Comparison of ENCODE assay signal across 15 cellular contexts in genomic region chr1:168236836-168237611, GRCh38. TPM values are rescaled to one million over a fixed set of nuclear protein-coding genes. Genes with fewer than 3 reads are reported as not detected.
DNase-seq lines count a peak whose midpoint lies in the region; ATAC-seq, FAIRE-seq and TF ChIP-seq lines count a peak whose summit lies in the region.
"Had no signal": no experiment of that assay in that cellular context is flagged by ENCODE, and none has a peak within 500 bp of the region (broad histone marks: within the 10 kb centered on the region; RNA-seq: fewer than 3 reads in every experiment).

No MANE protein-coding gene starts in this region.

- peaks cover 89% of the 10 kb centered on the region for H3K36me3 Mint-ChIP-seq in activated CD4-positive, alpha-beta T cell treated with anti-CD3 and anti-CD28 coated beads, Interleukin-2, amount 10 ng/mL, durations not matched to agents 24 days and 14 days (ENCODE audit: low read depth)
- peaks cover 5 to 93% (median 31%) of the 10 kb centered on the region in 3 donors for H3K36me3 Mint-ChIP-seq in naive thymus-derived CD8-positive, alpha-beta T cell

- H3K27ac ChIP-seq in RWPE2 (ENCODE audit: poor library complexity, severe bottlenecking) (no peak overlapping the region), GM12878 (ENCODE audit: control insufficient read depth, insufficient read depth) (no peak overlapping the region), vagina (no peak overlapping the region)
- H3K27ac ChIP-seq: A549, RWPE1 had no signal

- peaks cover 58% of the 10 kb centered on the region for H3K4me1 Mint-ChIP-seq in activated CD4-positive, alpha-beta T cell treated with anti-CD3 and anti-CD28 coated beads, Interleukin-2, amount 10 ng/mL, durations not matched to agents 24 days and 14 days
- H3K4me1 Mint-ChIP-seq in naive thymus-derived CD8-positive, alpha-beta T cell, result peaks cover 29 to 41% (median 37%) of the 10 kb centered on the region in 4 donors

- no peak for TF ChIP-seq EP300 in GM12878 (IDR thresholded peaks at IDR 0.05; ENCODE audit: borderline replicate concordance in 1 of 2, control insufficient read depth in 1 of 2, low read depth in 2 of 2, low read length in 2 of 2)

- no peak for FAIRE-seq in GM12878 (lab: Jason Lieb, UNC)
- FAIRE-seq: A549, TTC549, urothelium cell line had no signal

- H2AFZ ChIP-seq in GM12878 (ENCODE audit: control insufficient read depth, low read depth, low read length), result no peak overlapping the region

- no peak for ATAC-seq in RWPE2 (ENCODE audit: low read depth)
- peak; percentile 22; the same call in 1 of the 3 replicates for ATAC-seq in GM12878
- ATAC-seq in naive thymus-derived CD8-positive, alpha-beta T cell, result no peak
- no peak for ATAC-seq in mucosa of descending colon
- ATAC-seq: A549 had no signal

- POLR2A ChIA-PET in GM12878 (lab: Charles Lee), result no interaction called here
- POLR2A ChIA-PET in naive thymus-derived CD8-positive, alpha-beta T cell (lab: Charles Lee), result no interaction called here

- no peak overlapping the region for H3K4me3 ChIP-seq in RWPE2 (ENCODE audit: severe bottlenecking)
- no peak overlapping the region for H3K4me3 ChIP-seq in GM12878
- no peak overlapping the region for H3K4me3 ChIP-seq in vagina
- H3K4me3 ChIP-seq in mucosa of descending colon, result no peak overlapping the region
- H3K4me3 ChIP-seq: A549, coronary artery had no signal

- H3K27me3 ChIP-seq in RWPE2 (ENCODE audit: insufficient read depth, poor library complexity, severe bottlenecking) (no peaks in the 10 kb centered on the region), GM12878 (replicated peaks in 1 of 2; ENCODE audit: control insufficient read depth in 2 of 2, insufficient read depth in 2 of 2, low read length in 1 of 2) (no peaks in the 10 kb centered on the region), vagina (no peaks in the 10 kb centered on the region)

- SMC1A ChIA-PET in GM12878 (lab: Charles Lee; ENCODE audit: uncharacterized antibody, unreplicated experiment), result interaction anchor here (0.6 to 1.0 kb wide), 3 partner anchors 10 to 55 kb away, joined by 3 to 4 read pairs (median 3); no protein-coding TSS in a partner anchor

- BruUV-seq in GM12878 (replicated peaks; lab: Mats Ljungman, UMichigan), result TSS peak; percentile 2

- no peaks in the 10 kb centered on the region for H3K4me1 ChIP-seq in RWPE2 (ENCODE audit: insufficient read depth, poor library complexity, severe bottlenecking)
- no peaks in the 10 kb centered on the region; the same call in 1 of the 2 replicates for H3K4me1 ChIP-seq in GM12878 (ENCODE audit: control insufficient read depth, insufficient read depth, low read length)
- H3K4me1 ChIP-seq in vagina, result peaks cover 13% of the 10 kb centered on the region
- peaks cover 7% of the 10 kb centered on the region for H3K4me1 ChIP-seq in mucosa of descending colon (ENCODE audit: low read depth)

- H3K36me3 ChIP-seq in RWPE2 (ENCODE audit: low read depth), result peaks cover 61% of the 10 kb centered on the region
- peaks cover 25 to 54% of the 10 kb centered on the region in 2 experiments for H3K36me3 ChIP-seq in GM12878 (ENCODE audit: control insufficient read depth in 2 of 2, insufficient read depth in 2 of 2, low read length in 1 of 2)
- H3K36me3 ChIP-seq in vagina, result peaks cover 0 to 60% of the 10 kb centered on the region in 2 donors
- peaks cover 1% of the 10 kb centered on the region for H3K36me3 ChIP-seq in mucosa of descending colon (ENCODE audit: low read depth)

- in situ Hi-C loops in GM12878 (cut with MboI), result no loop called here

- TF ChIP-seq POLR2A in GM12878 (IDR thresholded peaks at IDR 0.05; ENCODE audit: low read depth, low read length) (no peak), vagina (IDR thresholded peaks at IDR 0.05) (no peak)

- H3K27ac Mint-ChIP-seq in activated CD4-positive, alpha-beta T cell treated with anti-CD3 and anti-CD28 coated beads, Interleukin-2, amount 10 ng/mL, durations not matched to agents 24 days and 14 days, result peak overlapping the region; percentile 92
- peak overlapping the region in 4 of 10 donors; percentile 16 to 57 (median 39) for H3K27ac Mint-ChIP-seq in naive thymus-derived CD8-positive, alpha-beta T cell

- 92% methylated on average over 7 of the region's 7 CpGs for WGBS in GM12878 (ENCODE audit: insufficient coverage, insufficient replicate concordance, low lambda C conversion rate, missing lambda C conversion rate)

- TF ChIP-seq RAD21 in GM12878 (IDR thresholded peaks at IDR 0.05; ENCODE audit: insufficient read depth, low read depth, low read length), result no peak

- H3K4me3 Mint-ChIP-seq in activated CD4-positive, alpha-beta T cell treated with anti-CD3 and anti-CD28 coated beads, Interleukin-2, amount 10 ng/mL, durations not matched to agents 24 days and 14 days, result peak overlapping the region; percentile 68
- H3K4me3 Mint-ChIP-seq in naive thymus-derived CD8-positive, alpha-beta T cell, result no peak overlapping the region

- peak; percentile 80 for DNase-seq in activated CD4-positive, alpha-beta T cell treated with anti-CD3 and anti-CD28 coated beads, Interleukin-2, amount 10 ng/mL, durations not matched to agents 24 days and 14 days
- no peak for DNase-seq in activated CD4-positive, alpha-beta T cell treated with anti-CD3 and anti-CD28 coated beads, Interleukin-2, amount 50 U/mL, for 4 hours
- no peak for DNase-seq in RWPE2 (ENCODE audit: low spot score)
- DNase-seq in GM12878 (ENCODE audit: low read depth, low spot score), result no peak
- peak; percentile 6 to 34 for DNase-seq in stimulated activated CD4-positive, alpha-beta T cell treated with anti-CD3 and anti-CD28 coated beads, Interleukin-4, amount 100 ng/mL, for 48 hours (ENCODE audit: low read depth in 2 of 2)
- no peak for DNase-seq in naive thymus-derived CD8-positive, alpha-beta T cell
- no peak for DNase-seq in vagina (ENCODE audit: extremely low spot score in 2 of 2)
- no peak for DNase-seq in mucosa of descending colon
- DNase-seq: activated gamma-delta T cell, Calu3 had no signal

- CTCF ChIA-PET in GM12878 (lab: Yijun Ruan, JAX), result no interaction called here

- intact Hi-C loops in activated CD4-positive, alpha-beta T cell treated with anti-CD3 and anti-CD28 coated beads, Interleukin-2, amount 10 ng/mL, durations not matched to agents 24 days and 14 days (cut with micrococcal nuclease), result loop anchor here (1.0 to 10.0 kb wide), 12 partner anchors 10 to 1348 kb away; partner anchors contain the start of genes DCAF6, F5, MPC2 and XCL1
- intact Hi-C loops in GM12878 (cut with micrococcal nuclease; ENCODE audit: unreplicated experiment), result loop anchor here (5.0 kb wide), 1 partner anchor 105 kb away; no protein-coding TSS in a partner anchor
- intact Hi-C loops in vagina (cut with DNase I), result no loop called here
- intact Hi-C loops in mucosa of descending colon (cut with DNase I, micrococcal nuclease), result no loop called here

- peaks cover 6% of the 10 kb centered on the region; the same call in 1 of the 2 replicates for H4K20me1 ChIP-seq in GM12878 (ENCODE audit: control insufficient read depth, insufficient read depth)

- no peaks in the 10 kb centered on the region for H3K9me3 ChIP-seq in RWPE2 (ENCODE audit: severe bottlenecking)
- H3K9me3 ChIP-seq in GM12878 (replicated peaks; ENCODE audit: control insufficient read depth, insufficient read depth, low read length), result no peaks in the 10 kb centered on the region
- no peaks in the 10 kb centered on the region for H3K9me3 ChIP-seq in vagina
- no peaks in the 10 kb centered on the region for H3K9me3 ChIP-seq in mucosa of descending colon
- H3K9me3 ChIP-seq: A549 had no signal

- RAD21 ChIA-PET in GM12878 (lab: Charles Lee; ENCODE audit: unreplicated experiment), result interaction anchor here (0.7 to 1.4 kb wide), 2 partner anchors 11 to 106 kb away, joined by 3 read pairs; partner anchors contain the start of gene SFT2D2

- H3K79me2 ChIP-seq in GM12878 (ENCODE audit: control insufficient read depth, insufficient read depth, low read length), result peaks cover 11% of the 10 kb centered on the region

- peak; percentile 31 for TF ChIP-seq CTCF in RWPE2 (IDR thresholded peaks at IDR 0.05; ENCODE audit: poor library complexity, severe bottlenecking)
- TF ChIP-seq CTCF in GM12878 (IDR thresholded peaks at IDR 0.05 in 2 of 3, conservative IDR thresholded peaks at IDR 0.05 in 1 of 3; ENCODE audit: control insufficient read depth in 2 of 3, extremely low read depth in 1 of 3, insufficient read depth in 1 of 3, low read depth in 3 of 3, low read length in 3 of 3), result no peak
- no peak for TF ChIP-seq CTCF in vagina (IDR thresholded peaks at IDR 0.05)
- no peak for TF ChIP-seq CTCF in mucosa of descending colon (IDR thresholded peaks at IDR 0.05)

- H3K9ac ChIP-seq in GM12878 (ENCODE audit: control insufficient read depth, insufficient read depth, low read length), result no peak overlapping the region

- no peak overlapping the region for H3K4me2 ChIP-seq in GM12878 (ENCODE audit: control insufficient read depth, insufficient read depth)
- H3K4me2 ChIP-seq: A549 had no signal

- H3K27me3 Mint-ChIP-seq in activated CD4-positive, alpha-beta T cell treated with anti-CD3 and anti-CD28 coated beads, Interleukin-2, amount 10 ng/mL, durations not matched to agents 24 days and 14 days, result no peaks in the 10 kb centered on the region
- H3K27me3 Mint-ChIP-seq in naive thymus-derived CD8-positive, alpha-beta T cell, result no peaks in the 10 kb centered on the region

- no peaks in the 10 kb centered on the region for H3K9me3 Mint-ChIP-seq in activated CD4-positive, alpha-beta T cell treated with anti-CD3 and anti-CD28 coated beads, Interleukin-2, amount 10 ng/mL, durations not matched to agents 24 days and 14 days
- H3K9me3 Mint-ChIP-seq in naive thymus-derived CD8-positive, alpha-beta T cell, result no peaks in the 10 kb centered on the region

RNA-seq across cellular contexts. Expression of gene SFT2D2, which starts 11.2 kb away (rescaled TPM):
- total RNA-seq in activated CD4-positive, alpha-beta T cell treated with anti-CD3 and anti-CD28 coated beads, Interleukin-2, amount 10 ng/mL, durations not matched to agents 24 days and 14 days, result 64.3 and 65.7 TPM in 2 replicates
- total RNA-seq in GM12878 (2013; cell fraction: nucleolus; rRNA removed), result 122 and 133 TPM in 2 replicates
- total RNA-seq in GM12878 (2014; rRNA removed), result 25.6 and 31.8 TPM in 2 replicates
- total RNA-seq in GM12878 (2014; rRNA removed; fragmentation: Illumina TruSeq; extraction: Trizol), result 24.2 and 24.9 TPM in 2 replicates
- total RNA-seq in GM12878 (2021), result 49.0 and 52.1 TPM in 2 replicates
- 12.6 TPM for polyA plus RNA-seq in GM12878 (2011; ENCODE audit: low read depth)
- polyA plus RNA-seq in GM12878 (2011; rRNA removed), result 49.6 and 56.9 TPM in 2 replicates
- 22.4 and 28.0 TPM in 2 replicates for polyA plus RNA-seq in GM12878 (2011; cell fraction: cytosol; rRNA removed)
- 22.6 and 26.0 TPM in 2 replicates for polyA plus RNA-seq in GM12878 (2011; cell fraction: nucleus; rRNA removed)
- 9.6 and 14.1 TPM in 2 replicates for polyA plus RNA-seq in GM12878 (2012)
- polyA plus RNA-seq in GM12878 (2014; fragmentation: Illumina TruSeq; extraction: Trizol), result 12.3 and 15.7 TPM in 2 replicates
- polyA plus RNA-seq in GM12878 (2014; fragmentation: Nextera tagmentation; extraction: Ambion mirVana), result 1 to 10 TPM; 5.6 to 6.3 TPM
- 16.4 and 17.5 TPM in 2 replicates for polyA plus RNA-seq in GM12878 (2014; rRNA removed)
- 10 to 100 TPM; 39.1 to 48.5 TPM for polyA plus RNA-seq in GM12878 (2016; fragmentation: Nextera tagmentation; extraction: Ambion mirVana)
- 91.6 and 161 TPM in 2 replicates for polyA minus RNA-seq in GM12878 (2011; rRNA and poly(A)+ RNA removed)
- polyA minus RNA-seq in GM12878 (2011; cell fraction: cytosol; rRNA and poly(A)+ RNA removed), result 38.8 and 49.8 TPM in 2 replicates
- polyA minus RNA-seq in GM12878 (2011; cell fraction: nucleus; rRNA and poly(A)+ RNA removed), result 16.3 and 30.0 TPM in 2 replicates
- total RNA-seq in naive thymus-derived CD8-positive, alpha-beta T cell, result 10 to 100 TPM; 50.0 to 52.0 TPM
- 10 to 100 TPM; 33.4 to 48.8 (median 36.7) TPM for polyA plus RNA-seq in naive thymus-derived CD8-positive, alpha-beta T cell
- 35.1 TPM for total RNA-seq in vagina
- 10 to 100 TPM; 62.0 to 87.0 (median 70.6) TPM for total RNA-seq in mucosa of descending colon

RNA-seq across cellular contexts. Expression of gene TBX19, which starts 43.7 kb away (rescaled TPM):
- total RNA-seq in activated CD4-positive, alpha-beta T cell treated with anti-CD3 and anti-CD28 coated beads, Interleukin-2, amount 10 ng/mL, durations not matched to agents 24 days and 14 days, result 2.5 and 3.2 TPM in 2 replicates
- 11.8 and 13.5 TPM in 2 replicates for total RNA-seq in GM12878 (2013; cell fraction: nucleolus; rRNA removed)
- total RNA-seq in GM12878 (2014; rRNA removed) (0.73 and 1.1 TPM in 2 replicates), GM12878 (2014; rRNA removed; fragmentation: Illumina TruSeq; extraction: Trizol) (0.83 and 0.89 TPM in 2 replicates), GM12878 (2021) (1.1 and 1.2 TPM in 2 replicates), vagina (3.9 TPM), mucosa of descending colon (1 to 10 TPM; 1.1 to 2.6 (median 2.3) TPM)
- 2.6 TPM for polyA plus RNA-seq in GM12878 (2011; ENCODE audit: low read depth)
- polyA plus RNA-seq in GM12878 (2011; rRNA removed) (5.9 and 6.9 TPM in 2 replicates), GM12878 (2014; fragmentation: Illumina TruSeq; extraction: Trizol) (1.6 and 2.2 TPM in 2 replicates), GM12878 (2014; fragmentation: Nextera tagmentation; extraction: Ambion mirVana) (under 1 TPM; 0.13 to 0.53 TPM), GM12878 (2014; rRNA removed) (1.5 and 2.1 TPM in 2 replicates), GM12878 (2016; fragmentation: Nextera tagmentation; extraction: Ambion mirVana) (1 to 10 TPM; 1.1 to 1.2 TPM)
- polyA plus RNA-seq in GM12878 (2011; cell fraction: cytosol; rRNA removed), result 4.6 and 5.6 TPM in 2 replicates
- 10.6 and 13.7 TPM in 2 replicates for polyA plus RNA-seq in GM12878 (2011; cell fraction: nucleus; rRNA removed)
- polyA plus RNA-seq in GM12878 (2012), result 3.1 and 3.7 TPM in 2 replicates
- polyA minus RNA-seq in GM12878 (2011; rRNA and poly(A)+ RNA removed), result 4.7 and 6.7 TPM in 2 replicates
- 0.94 and 1.2 TPM in 2 replicates for polyA minus RNA-seq in GM12878 (2011; cell fraction: cytosol; rRNA and poly(A)+ RNA removed)
- polyA minus RNA-seq in GM12878 (2011; cell fraction: nucleus; rRNA and poly(A)+ RNA removed), result 3.9 and 6.5 TPM in 2 replicates
- total RNA-seq in naive thymus-derived CD8-positive, alpha-beta T cell, result 1 to 10 TPM; 3.1 to 3.6 TPM
- 1 to 10 TPM; 1.2 to 3.1 (median 2.2) TPM for polyA plus RNA-seq in naive thymus-derived CD8-positive, alpha-beta T cell

RNA-seq across cellular contexts. Expression of gene TIPRL, which starts 58.3 kb away (rescaled TPM):
- total RNA-seq in activated CD4-positive, alpha-beta T cell treated with anti-CD3 and anti-CD28 coated beads, Interleukin-2, amount 10 ng/mL, durations not matched to agents 24 days and 14 days, result 46.8 and 49.2 TPM in 2 replicates
- total RNA-seq in GM12878 (2013; cell fraction: nucleolus; rRNA removed), result 16.3 and 17.4 TPM in 2 replicates
- total RNA-seq in GM12878 (2014; rRNA removed) (38.2 and 43.9 TPM in 2 replicates), GM12878 (2014; rRNA removed; fragmentation: Illumina TruSeq; extraction: Trizol) (47.9 and 48.8 TPM in 2 replicates), GM12878 (2021) (37.6 and 42.2 TPM in 2 replicates), vagina (20.4 TPM), mucosa of descending colon (10 to 100 TPM; 30.1 to 37.4 (median 33.5) TPM)
- 11.5 TPM for polyA plus RNA-seq in GM12878 (2011; ENCODE audit: low read depth)
- polyA plus RNA-seq in GM12878 (2011; rRNA removed) (72.1 and 135 TPM in 2 replicates), GM12878 (2014; fragmentation: Illumina TruSeq; extraction: Trizol) (42.2 and 55.5 TPM in 2 replicates), GM12878 (2014; fragmentation: Nextera tagmentation; extraction: Ambion mirVana) (10 to 100 TPM; 51.9 to 57.9 TPM), GM12878 (2014; rRNA removed) (33.5 and 36.4 TPM in 2 replicates), GM12878 (2016; fragmentation: Nextera tagmentation; extraction: Ambion mirVana) (10 to 100 TPM; 57.6 to 62.7 TPM)
- 16.2 and 18.5 TPM in 2 replicates for polyA plus RNA-seq in GM12878 (2011; cell fraction: cytosol; rRNA removed)
- 13.0 and 14.8 TPM in 2 replicates for polyA plus RNA-seq in GM12878 (2011; cell fraction: nucleus; rRNA removed)
- polyA plus RNA-seq in GM12878 (2012), result 21.1 and 24.9 TPM in 2 replicates
- 18.8 and 34.2 TPM in 2 replicates for polyA minus RNA-seq in GM12878 (2011; rRNA and poly(A)+ RNA removed)
- polyA minus RNA-seq in GM12878 (2011; cell fraction: cytosol; rRNA and poly(A)+ RNA removed), result 10.3 and 10.9 TPM in 2 replicates
- 3.5 and 5.2 TPM in 2 replicates for polyA minus RNA-seq in GM12878 (2011; cell fraction: nucleus; rRNA and poly(A)+ RNA removed)
- 10 to 100 TPM; 23.4 to 29.3 TPM for total RNA-seq in naive thymus-derived CD8-positive, alpha-beta T cell
- 10 to 100 TPM; 28.9 to 34.9 (median 30.8) TPM for polyA plus RNA-seq in naive thymus-derived CD8-positive, alpha-beta T cell

Comparison
In these comparisons a context has a peak if more than half of its experiments do, and no peak if none do; other contexts are left out.
1. DNase-seq: peak in activated CD4-positive, alpha-beta T cell treated with anti-CD3 and anti-CD28 coated beads, Interleukin-2, amount 10 ng/mL, durations not matched to agents 24 days and 14 days (single experiment) and stimulated activated CD4-positive, alpha-beta T cell treated with anti-CD3 and anti-CD28 coated beads, Interleukin-4, amount 100 ng/mL, for 48 hours (2 of 2); none in activated CD4-positive, alpha-beta T cell treated with anti-CD3 and anti-CD28 coated beads, Interleukin-2, amount 50 U/mL, for 4 hours (0 of 2), RWPE2 (single experiment), GM12878 (single experiment), naive thymus-derived CD8-positive, alpha-beta T cell (0 of 10), vagina (0 of 2) and mucosa of descending colon (0 of 3).
2. intact Hi-C loops: an anchor here in activated CD4-positive, alpha-beta T cell treated with anti-CD3 and anti-CD28 coated beads, Interleukin-2, amount 10 ng/mL, durations not matched to agents 24 days and 14 days (1.0 to 10.0 kb wide) and GM12878 (5.0 kb wide); none called in vagina and mucosa of descending colon.